9 cellular contexts compared by ENCODE assay signal in the genomic region with DNA sequence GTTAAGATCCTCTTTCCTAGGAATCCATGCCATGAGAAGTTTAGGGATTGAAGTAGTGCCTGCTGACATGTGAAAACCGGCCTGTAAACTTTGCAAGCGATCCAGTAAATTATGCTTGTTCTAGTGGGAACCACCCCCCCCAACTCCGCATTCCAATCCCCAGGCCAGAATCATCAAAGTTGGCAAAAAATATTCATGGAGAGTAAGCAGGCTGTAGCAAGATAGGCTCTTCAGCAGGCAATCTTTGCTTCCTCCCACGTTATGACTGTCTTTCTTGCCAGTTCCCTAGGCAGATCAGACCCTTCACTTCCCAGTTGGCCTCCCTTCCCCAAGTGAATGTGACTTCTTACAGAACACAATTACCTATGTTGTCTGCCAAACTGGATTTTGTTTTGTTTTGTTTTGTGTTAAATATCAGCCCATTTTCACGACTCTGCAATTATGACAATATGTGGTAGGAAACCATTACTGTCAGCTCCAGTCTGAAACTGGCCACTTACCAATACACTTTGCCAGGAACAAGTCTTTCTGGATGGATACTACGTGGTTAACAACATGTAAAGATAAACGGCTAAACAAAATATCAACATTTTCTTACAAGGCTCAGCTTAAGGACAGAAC. TPM values are rescaled to one million over a fixed set of nuclear protein-coding genes. Genes with fewer than 3 reads are reported as not detected.
A peak's percentile ranks its signal among the peaks of the same experiment; 100 is the strongest.
DNase-seq lines count a peak whose midpoint lies in the region; ATAC-seq and TF ChIP-seq lines count a peak whose summit lies in the region.
"Had no signal": no experiment of that assay in that cellular context is flagged by ENCODE, and none has a peak within 500 bp of the region (broad histone marks: within the 10 kb centered on the region; RNA-seq: fewer than 3 reads in every experiment).

No MANE protein-coding gene starts in this region.

- intact Hi-C loops in gastrocnemius medialis (cut with DNase I; ENCODE audit: low total_unique reads): no loop called here
- intact Hi-C loops in dorsolateral prefrontal cortex (cut with DNase I): no loop called here

- H3K36me3 Mint-ChIP-seq in CD8-positive, alpha-beta memory T cell: peaks cover 19 to 36% (median 19%) of the 10 kb centered on the region in 3 donors

- peak overlapping the region; percentile 68 for H3K4me3 ChIP-seq in CD8-positive, alpha-beta memory T cell (ENCODE audit: low read length)
- H3K4me3 ChIP-seq in SJCRH30 (peak overlapping the region; percentile 64), fibroblast of the aortic adventitia (ENCODE audit: low read depth, low read length) (peak overlapping the region; percentile 85), gastrocnemius medialis (peak overlapping the region in 3 of 4 donors; percentile 53 to 57 (median 56)), dorsolateral prefrontal cortex (peak overlapping the region in 12 of 59 donors; percentile 47 to 71 (median 68))

- POLR2A ChIA-PET in CD8-positive, alpha-beta memory T cell (lab: Charles Lee): interaction anchor here (1.6 to 2.2 kb wide), 2 partner anchors 38 to 241 kb away, joined by 4 to 8 read pairs; no protein-coding TSS in a partner anchor

- DNase-seq in CD8-positive, alpha-beta memory T cell: no peak
- DNase-seq in SJCRH30 (no peak), fibroblast of the aortic adventitia (ENCODE audit: low read depth) (peak; percentile 80), gastrocnemius medialis (no peak), epidermal melanocyte (ENCODE audit: insufficient read length, low spot score) (no peak), dorsolateral prefrontal cortex (no peak)
- DNase-seq in effector CD8-positive, alpha-beta T cell (lab: John Stamatoyannopoulos, UW): no peak

- peaks cover 62% of the 10 kb centered on the region for H3K4me1 ChIP-seq in CD8-positive, alpha-beta memory T cell (ENCODE audit: insufficient read depth, low read length)
- no peaks in the 10 kb centered on the region for H3K4me1 ChIP-seq in SJCRH30
- H3K4me1 ChIP-seq in gastrocnemius medialis: peaks cover 6 to 15% of the 10 kb centered on the region in 2 donors

- peak overlapping the region; percentile 92 to 100 (median 97) for H3K4me3 Mint-ChIP-seq in CD8-positive, alpha-beta memory T cell

- in situ Hi-C loops in gastrocnemius medialis (cut with MboI; ENCODE audit: low sequenced_read_pairs in 4 of 4): no loop called here

- ATAC-seq in gastrocnemius medialis (no peak), HG03135 (IDR thresholded peaks at IDR 0.05; ENCODE audit: unreplicated experiment) (no peak)

- peak overlapping the region; percentile 76 to 98 (median 88) for H3K27ac Mint-ChIP-seq in CD8-positive, alpha-beta memory T cell

- no peaks in the 10 kb centered on the region for H3K27me3 ChIP-seq in CD8-positive, alpha-beta memory T cell (ENCODE audit: insufficient read depth, low read length, poor library complexity, severe bottlenecking)
- H3K27me3 ChIP-seq in SJCRH30 (no peaks in the 10 kb centered on the region), gastrocnemius medialis (peaks cover 9 to 21% (median 21%) of the 10 kb centered on the region in 3 donors), dorsolateral prefrontal cortex (peaks cover 0 to 30% (median 11%) of the 10 kb centered on the region in 45 donors)

- peaks cover 64 to 87% (median 86%) of the 10 kb centered on the region in 3 donors for H3K4me1 Mint-ChIP-seq in CD8-positive, alpha-beta memory T cell

- H3K9me3 ChIP-seq in CD8-positive, alpha-beta memory T cell (ENCODE audit: low read length): no peaks in the 10 kb centered on the region
- H3K9me3 ChIP-seq in SJCRH30 (replicated peaks) (no peaks in the 10 kb centered on the region), gastrocnemius medialis (no peaks in the 10 kb centered on the region)

- peaks cover 0 to 2% of the 10 kb centered on the region in 2 donors for H3K27me3 Mint-ChIP-seq in CD8-positive, alpha-beta memory T cell

- no peak overlapping the region for H3K27ac ChIP-seq in CD8-positive, alpha-beta memory T cell (ENCODE audit: low read depth, low read length)
- H3K27ac ChIP-seq in SJCRH30 (no peak overlapping the region), gastrocnemius medialis (no peak overlapping the region), dorsolateral prefrontal cortex (no peak overlapping the region)

- TF ChIP-seq CTCF in fibroblast of the aortic adventitia (IDR thresholded peaks at IDR 0.05; ENCODE audit: insufficient read depth, low read length) (no peak), gastrocnemius medialis (IDR thresholded peaks at IDR 0.05 in 4 of 5, conservative IDR thresholded peaks at IDR 0.05 in 1 of 5) (no peak), dorsolateral prefrontal cortex (IDR thresholded peaks at IDR 0.05 in 54 of 56, conservative IDR thresholded peaks at IDR 0.05 in 2 of 56; ENCODE audit: low read depth in 1 of 56, partially characterized antibody in 56 of 56) (no peak)

- H3K36me3 ChIP-seq in CD8-positive, alpha-beta memory T cell (ENCODE audit: insufficient read depth, low read length): no peaks in the 10 kb centered on the region
- H3K36me3 ChIP-seq in SJCRH30 (no peaks in the 10 kb centered on the region), gastrocnemius medialis (no peaks in the 10 kb centered on the region)

- TF ChIP-seq POLR2A in gastrocnemius medialis (IDR thresholded peaks at IDR 0.05): no peak

- CTCF ChIA-PET in CD8-positive, alpha-beta memory T cell (lab: Charles Lee): interaction anchor here (1.1 to 1.7 kb wide), 3 partner anchors 9 to 88 kb away, joined by 3 to 13 read pairs (median 5); no protein-coding TSS in a partner anchor

- peaks cover 0 to 3% (median 0%) of the 10 kb centered on the region in 5 donors for H3K9me3 Mint-ChIP-seq in CD8-positive, alpha-beta memory T cell

RNA-seq across cellular contexts. Expression of a gene that starts 1.1 kb away (rescaled TPM):
- total RNA-seq in CD8-positive, alpha-beta memory T cell: 10 to 100 TPM; 34.4 to 35.6 TPM
- 289 TPM for polyA plus RNA-seq in CD8-positive, alpha-beta memory T cell
- 0.36 and 0.43 TPM in 2 replicates for total RNA-seq in SJCRH30 (2014; rRNA removed; shearing (Covaris generic))
- total RNA-seq in fibroblast of the aortic adventitia (ENCODE audit: low replicate concordance): 1.6 and 50.1 TPM in 2 replicates
- under 1 TPM in 2 of 4 donors, not detected in 2; 0.25 to 0.78 TPM for total RNA-seq in gastrocnemius medialis
- 1 to 10 TPM in 6 of 120 experiments, under 1 TPM in 60, not detected in 54; 0.18 to 1.4 (median 0.40) TPM for total RNA-seq in dorsolateral prefrontal cortex

RNA-seq across cellular contexts. Expression of a gene that starts 45.5 kb away (rescaled TPM):
- 1 to 10 TPM in 1 of 2 experiments, under 1 TPM in 1; 0.66 to 1.4 TPM for total RNA-seq in CD8-positive, alpha-beta memory T cell
- polyA plus RNA-seq in CD8-positive, alpha-beta memory T cell: 50.8 TPM
- total RNA-seq in SJCRH30 (2014; rRNA removed; shearing (Covaris generic)): not detected in 2 replicates
- total RNA-seq in fibroblast of the aortic adventitia (ENCODE audit: low replicate concordance) (1.8 and 2.5 TPM in 2 replicates), gastrocnemius medialis (under 1 TPM in 2 of 4 donors, not detected in 2; 0.25 to 0.84 TPM), dorsolateral prefrontal cortex (1 to 10 TPM in 39 of 120 experiments, under 1 TPM in 72, not detected in 9; 0.14 to 5.2 (median 0.74) TPM)
- total RNA-seq: M059J had no signal
